Comparison of ENCODE assay signal across 1 cellular context in the genomic region with DNA sequence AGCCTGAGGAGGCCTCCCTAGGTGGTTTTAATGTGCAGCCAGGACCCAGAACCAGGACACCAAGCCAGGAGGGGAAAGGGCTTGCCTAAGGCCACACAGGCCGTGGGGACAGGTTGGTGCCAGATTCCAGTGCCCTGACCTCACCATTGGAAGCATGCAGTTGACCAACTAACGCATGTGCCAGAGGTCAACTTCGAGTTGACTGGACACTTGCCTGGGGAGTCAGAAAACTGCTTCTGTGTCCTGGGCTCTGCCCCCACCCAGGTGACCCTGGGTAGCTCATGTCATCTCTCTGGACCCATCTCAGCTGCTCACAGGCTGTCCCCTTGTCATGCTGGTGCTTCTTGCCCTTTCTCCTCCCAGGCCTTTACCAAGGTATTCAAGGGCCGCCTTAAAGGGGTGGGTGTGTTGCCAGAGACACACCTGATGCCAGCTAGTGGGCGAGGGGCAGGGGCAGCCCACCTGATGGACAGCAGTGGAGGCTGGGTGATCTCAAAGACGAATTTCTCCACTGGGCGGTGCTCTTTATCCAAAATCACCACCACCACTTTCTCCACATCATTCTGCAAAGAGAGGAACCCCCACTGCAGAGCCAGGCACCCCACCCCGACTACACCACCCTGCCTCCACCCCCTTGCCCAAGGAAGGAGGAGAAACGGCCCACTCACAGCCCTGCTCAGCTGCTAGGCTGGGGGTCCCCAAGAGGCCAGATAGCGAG.
TF ChIP-seq lines count a peak whose summit lies in the region.

No MANE protein-coding gene starts in this region.

TF ChIP-seq in IMR-90, 13 proteins besides CTCF, POLR2A, EP300 and RAD21:
- TF ChIP-seq MXI1 (IDR thresholded peaks at IDR 0.05; ENCODE audit: borderline replicate concordance, low read depth, low read length): no peak
- no peak for TF ChIP-seq SMC3 (IDR thresholded peaks at IDR 0.05; ENCODE audit: low read depth, low read length)
- no peak for TF ChIP-seq MAFK (IDR thresholded peaks at IDR 0.05; ENCODE audit: low read depth, low read length)
- no peak for TF ChIP-seq BHLHE40 (IDR thresholded peaks at IDR 0.05; ENCODE audit: low read depth, low read length)
- TF ChIP-seq RCOR1 (IDR thresholded peaks at IDR 0.05; ENCODE audit: insufficient replicate concordance, low read length): no peak
- TF ChIP-seq CEBPB (IDR thresholded peaks at IDR 0.05; ENCODE audit: low read depth, low read length): no peak
- TF ChIP-seq MAZ (IDR thresholded peaks at IDR 0.05; ENCODE audit: borderline replicate concordance, low read depth, low read length): no peak
